In genomic region chr19:16076154-16076957, GRCh38 we compare ENCODE assay signal across 8 cellular contexts. TPM values are rescaled to one million over a fixed set of nuclear protein-coding genes. Genes with fewer than 3 reads are reported as not detected.
DNase-seq lines count a peak whose midpoint lies in the region; ATAC-seq and TF ChIP-seq lines count a peak whose summit lies in the region.

Gene TPM4 (plus strand): TSS chr19:16076495. CDS start chr19:16076566, 71 bp downstream.

- peaks cover 0 to 87% (median 22%) of the 10 kb centered on the region in 3 donors for H3K4me1 ChIP-seq in gastroesophageal sphincter
- H3K4me1 ChIP-seq in neutrophil (ENCODE audit: control insufficient read depth in 1 of 2, insufficient read depth in 1 of 2, low read depth in 1 of 2, low read length in 1 of 2), result peaks cover 40 to 44% of the 10 kb centered on the region in 2 experiments

- peak; percentile 94 to 96 for TF ChIP-seq POLR2A in gastroesophageal sphincter (IDR thresholded peaks at IDR 0.05)

- TF ChIP-seq CTCF in gastroesophageal sphincter (IDR thresholded peaks at IDR 0.05) (peak in 1 of 4 experiments; percentile 15), neutrophil (IDR thresholded peaks at IDR 0.05) (peak; percentile 18), subcutaneous adipose tissue (IDR thresholded peaks at IDR 0.05; ENCODE audit: low read depth) (no peak)

- peak; percentile 95 for TF ChIP-seq EP300 in gastroesophageal sphincter (IDR thresholded peaks at IDR 0.05)

- H3K36me3 ChIP-seq in gastroesophageal sphincter (peaks cover 0 to 11% of the 10 kb centered on the region in 2 donors), neutrophil (peaks cover 6% of the 10 kb centered on the region)

- in situ Hi-C loops in SK-MEL-5 (cut with HindIII; ENCODE audit: low pct_unique_long_range_greater_than_20kb, low sequenced_read_pairs), result no loop called here

- H3K4me3 ChIP-seq in gastroesophageal sphincter, result peak within 1 kb of the TSS; percentile 70 to 85
- peak within 1 kb of the TSS; percentile 90 to 95 for H3K4me3 ChIP-seq in neutrophil (ENCODE audit: low read depth in 1 of 2, low read length in 1 of 2)

- H3K9me3 ChIP-seq in gastroesophageal sphincter (no peaks in the 10 kb centered on the region), neutrophil (no peaks in the 10 kb centered on the region)

- no peaks in the 10 kb centered on the region for H3K27me3 ChIP-seq in gastroesophageal sphincter
- peaks cover 15% of the 10 kb centered on the region for H3K27me3 ChIP-seq in neutrophil

- peak; percentile 51 for ATAC-seq in GM19438 (IDR thresholded peaks at IDR 0.05; ENCODE audit: low read depth, unreplicated experiment)
- peak; percentile 85 for ATAC-seq in gastroesophageal sphincter

- 0% methylated on average over 6 of the region's 101 CpGs; no CpG with 5 or more reads in 1 of the 2 donors for WGBS in gastroesophageal sphincter (ENCODE audit: low coverage in 1 of 2), 2 donors

- H3K27ac ChIP-seq in gastroesophageal sphincter (peak within 1 kb of the TSS; percentile 94 to 100 (median 100)), neutrophil (peak within 1 kb of the TSS; percentile 90)

- DNase-seq in CMK (ENCODE audit: low read depth) (peak; percentile 85), HUDEP-2 (lab: John Stamatoyannopoulos, UW; ENCODE audit: unreplicated experiment in 76 of 76) (peak in 69 of 76 experiments; percentile 30 to 94 (median 74)), SK-MEL-5 (ENCODE audit: low read depth, low spot score) (peak; percentile 79)
- peak in 3 of 4 experiments; percentile 27 to 51 (median 43) for DNase-seq in activated naive CD4-positive, alpha-beta T cell (lab: John Stamatoyannopoulos, UW)

RNA-seq across cellular contexts. Expression of gene TPM4, which starts in this region (rescaled TPM):
- total RNA-seq in SK-MEL-5 (2014; rRNA removed; shearing (Covaris generic)), result 194 and 197 TPM in 2 replicates
- 151 and 164 TPM in 2 replicates for polyA plus RNA-seq in SK-MEL-5 (2015; cell fraction: cytosol; rRNA removed)
- polyA plus RNA-seq in SK-MEL-5 (2015; cell fraction: nucleus; rRNA removed), result 57.3 and 61.3 TPM in 2 replicates
- total RNA-seq in gastroesophageal sphincter (100 to 1,000 TPM; 351 to 486 (median 404) TPM), subcutaneous adipose tissue (100 to 1,000 TPM; 229 to 393 (median 299) TPM)

Comparison
In these comparisons a context has a peak if more than half of its experiments do, and no peak if none do; other contexts are left out.
1. Peak in every context shown above with its lines: DNase-seq, ATAC-seq, H3K4me3 ChIP-seq and H3K27ac ChIP-seq.